ENCODE assay signal across 8 cellular contexts in genomic region chr1:58883037-58883887, GRCh38.
A peak's percentile ranks its signal among the peaks of the same experiment; 100 is the strongest.
DNase-seq lines count a peak whose midpoint lies in the region; ATAC-seq, FAIRE-seq and TF ChIP-seq lines count a peak whose summit lies in the region.

No MANE protein-coding gene starts in this region.

- H4K91ac ChIP-seq in H1 (replicated peaks; ENCODE audit: insufficient read length, low read length) = no peak overlapping the region

- H3K4me2 ChIP-seq in H1 (ENCODE audit: insufficient read depth in 1 of 2, low read depth in 2 of 2, low read length in 2 of 2) = no peak overlapping the region

- POLR2A ChIA-PET in H1 (lab: Charles Lee; ENCODE audit: partially characterized antibody) = interaction anchor here (1.0 kb wide), 1 partner anchor 11 kb away, joined by 4 read pairs; no protein-coding TSS in a partner anchor

- no peaks in the 10 kb centered on the region for H3K79me2 ChIP-seq in H1 (ENCODE audit: control insufficient read depth in 1 of 2, insufficient read depth in 2 of 2, low read length in 2 of 2)

- peak overlapping the region; percentile 38; the same call in 1 of the 2 replicates for H2AFZ ChIP-seq in H1 (ENCODE audit: low read length)

- H3K36me3 ChIP-seq in H1 (ENCODE audit: control insufficient read depth in 2 of 4, insufficient read depth in 4 of 4, low read length in 3 of 4) (no peaks in the 10 kb centered on the region), mucosa of descending colon (ENCODE audit: low read depth) (no peaks in the 10 kb centered on the region)

- TF ChIP-seq POLR2A in H54 (IDR thresholded peaks at IDR 0.05; ENCODE audit: low read depth, low read length) = no peak
- TF ChIP-seq POLR2A in H1 (IDR thresholded peaks at IDR 0.05; ENCODE audit: control extremely low read depth in 1 of 2, low read depth in 2 of 2, low read length in 2 of 2) = no peak

- H2BK20ac ChIP-seq in H1 (ENCODE audit: low read length) = 0 out of 2 replicates have a peak overlapping the region, but pooled peaks have one; percentile 29

- no peak overlapping the region for H3K56ac ChIP-seq in H1 (replicated peaks; ENCODE audit: insufficient read length, low read depth, low read length)

- no peaks in the 10 kb centered on the region for H3K27me3 ChIP-seq in H1 (replicated peaks in 1 of 4; ENCODE audit: control insufficient read depth in 3 of 4, extremely low read depth in 1 of 4, insufficient read depth in 3 of 4, low read length in 3 of 4)

- TF ChIP-seq EP300 in H1 (IDR thresholded peaks at IDR 0.05; ENCODE audit: borderline replicate concordance in 1 of 2, low read depth in 2 of 2, low read length in 2 of 2) = no peak

- H2BK12ac ChIP-seq in H1 (ENCODE audit: low read depth, low read length) = peak overlapping the region; percentile 62; the same call in 1 of the 2 replicates

- H2AK5ac ChIP-seq in H1 (ENCODE audit: low read depth, low read length) = no peak overlapping the region

- peak; percentile 55 for ATAC-seq in mucosa of descending colon

- H3K23me2 ChIP-seq in H1 (ENCODE audit: low read depth, low read length) = no peaks in the 10 kb centered on the region

- no peak overlapping the region for H4K8ac ChIP-seq in H1 (ENCODE audit: extremely low read depth, insufficient read depth, low read length)

- DNase-seq in A172 (ENCODE audit: low spot score) (peak; percentile 97), H54 (ENCODE audit: insufficient read length, low spot score) (peak; percentile 58), RCC 7860 (ENCODE audit: low spot score) (peak; percentile 97), H1 (ENCODE audit: low read depth in 1 of 2, low spot score in 2 of 2) (no peak), mucosa of descending colon (peak; percentile 54 to 68 (median 68)), NAMALWA (ENCODE audit: low spot score) (no peak), activated T-cell treated with anti-CD3 and anti-CD28 coated beads for 4 hours (no peak), activated gamma-delta T cell treated with Interleukin-2 at 50 U/mL for 16 hours (no peak)

- H3K18ac ChIP-seq in H1 (ENCODE audit: extremely low read depth, low read length) = no peak overlapping the region

- no peak overlapping the region for H3K4ac ChIP-seq in H1 (replicated peaks; ENCODE audit: insufficient read length, low read depth, low read length)

- CTCF ChIA-PET in H1 (lab: Charles Lee; ENCODE audit: partially characterized antibody) = interaction anchor here (1.0 to 2.1 kb wide), 3 partner anchors 8 to 27 kb away, joined by 3 to 5 read pairs (median 3); no protein-coding TSS in a partner anchor

- no peak overlapping the region for H2BK5ac ChIP-seq in H1 (ENCODE audit: low read depth, low read length)

- intact Hi-C loops in mucosa of descending colon (cut with DNase I, micrococcal nuclease) = no loop called here

- H3K4me1 ChIP-seq in H1 (replicated peaks in 1 of 4; ENCODE audit: control insufficient read depth in 3 of 4, insufficient read depth in 4 of 4, low read length in 3 of 4) = no peaks in the 10 kb centered on the region
- peaks cover 46% of the 10 kb centered on the region for H3K4me1 ChIP-seq in mucosa of descending colon (ENCODE audit: low read depth)

- no peak overlapping the region for H2BK120ac ChIP-seq in H1 (replicated peaks; ENCODE audit: low read depth, low read length)

- no peak overlapping the region for H3K9ac ChIP-seq in H1 (replicated peaks in 1 of 4; ENCODE audit: extremely low read depth in 1 of 4, low read depth in 3 of 4, low read length in 3 of 4)

- FAIRE-seq in H54 (lab: Jason Lieb, UNC) = peak; percentile 90
- peak; percentile 94 for FAIRE-seq in RCC 7860 (lab: Jason Lieb, UNC)
- no peak for FAIRE-seq in H1 (lab: Jason Lieb, UNC)

- WGBS in H1 (ENCODE audit: extremely low coverage in 1 of 2, insufficient coverage in 1 of 2, insufficient read length in 1 of 2, insufficient replicate concordance in 2 of 2, low coverage in 1 of 2, low lambda C conversion rate in 2 of 2, missing lambda C conversion rate in 1 of 2), 2 experiments = 88% methylated on average over 12 of the region's 12 CpGs; no CpG with 5 or more reads in 1 of the 2 experiments

- no peaks in the 10 kb centered on the region for H3K9me3 ChIP-seq in H1 (ENCODE audit: insufficient read depth in 2 of 2, low read depth in 1 of 2, low read length in 1 of 2)
- H3K9me3 ChIP-seq in mucosa of descending colon = no peaks in the 10 kb centered on the region

- no peak overlapping the region for H2BK15ac ChIP-seq in H1 (ENCODE audit: low read length)

- H3K14ac ChIP-seq in H1 (ENCODE audit: insufficient read length) = no peak overlapping the region

- no peak overlapping the region for H3K27ac ChIP-seq in H1 (ENCODE audit: low read depth, low read length)

- no peaks in the 10 kb centered on the region for H3K79me1 ChIP-seq in H1 (ENCODE audit: low read depth, low read length)

- no peak for TF ChIP-seq RAD21 in H1 (IDR thresholded peaks at IDR 0.05 in 1 of 2, conservative IDR thresholded peaks at IDR 0.05 in 1 of 2; ENCODE audit: low read depth in 2 of 2, low read length in 2 of 2)

- H4K20me1 ChIP-seq in H1 (replicated peaks in 1 of 2; ENCODE audit: control insufficient read depth in 1 of 2, insufficient read depth in 2 of 2, low read length in 2 of 2) = no peaks in the 10 kb centered on the region

- no peak overlapping the region for H4K5ac ChIP-seq in H1 (ENCODE audit: insufficient read length, low read depth, low read length)

- H3K23ac ChIP-seq in H1 (ENCODE audit: insufficient read length) = no peak overlapping the region

- H3K4me3 ChIP-seq in H1 (ENCODE audit: extremely low read depth in 1 of 4, insufficient read depth in 2 of 4, low read depth in 3 of 4, low read length in 4 of 4) = no peak overlapping the region
- no peak overlapping the region for H3K4me3 ChIP-seq in mucosa of descending colon

- TF ChIP-seq CTCF in H1 (IDR thresholded peaks at IDR 0.05; ENCODE audit: control extremely low read depth in 1 of 3, insufficient read depth in 1 of 3, low read depth in 1 of 3, low read length in 3 of 3) (no peak), mucosa of descending colon (IDR thresholded peaks at IDR 0.05) (no peak)

TF ChIP-seq in H1, 55 proteins besides CTCF, POLR2A, EP300 and RAD21:
- TF ChIP-seq SRF (IDR thresholded peaks at IDR 0.05; ENCODE audit: low read depth, low read length) = no peak
- TF ChIP-seq E2F6 (IDR thresholded peaks at IDR 0.05) = no peak
- no peak for TF ChIP-seq RXRA (IDR thresholded peaks at IDR 0.05; ENCODE audit: insufficient read depth, low read depth, low read length)

Comparison
In these comparisons a context has a peak if more than half of its experiments do, and no peak if none do; other contexts are left out.
1. DNase-seq: peak in A172 (single experiment), H54 (single experiment), RCC 7860 (single experiment) and mucosa of descending colon (3 of 3); none in H1 (0 of 2), NAMALWA (single experiment), activated T-cell treated with anti-CD3 and anti-CD28 coated beads for 4 hours (single experiment) and activated gamma-delta T cell treated with Interleukin-2 at 50 U/mL for 16 hours (single experiment).